In genomic region chr9:82780017-82780416, GRCh38 we compare ENCODE assay signal across 31 cellular contexts.
DNase-seq lines count a peak whose midpoint lies in the region; ATAC-seq, FAIRE-seq and TF ChIP-seq lines count a peak whose summit lies in the region.
"Had no signal": no experiment of that assay in that cellular context is flagged by ENCODE, and none has a peak within 500 bp of the region (broad histone marks: within the 10 kb centered on the region; RNA-seq: fewer than 3 reads in every experiment).

No MANE protein-coding gene starts in this region.

- CTCF ChIA-PET in HepG2 (lab: Yijun Ruan, JAX; ENCODE audit: low intra/inter-chr PET ratio, low total read pairs) (no interaction called here), HEK293 (lab: Yijun Ruan, JAX) (no interaction called here)

- BruUV-seq in HepG2 (replicated peaks; lab: Mats Ljungman, UMichigan): no TSS peak

- no peak for TF ChIP-seq POLR2A in HepG2 (IDR thresholded peaks at IDR 0.05; ENCODE audit: insufficient read depth in 1 of 2, low read depth in 2 of 2, low read length in 2 of 2)
- no peak for TF ChIP-seq POLR2A in right lobe of liver (IDR thresholded peaks at IDR 0.05)

- no peak overlapping the region for H3K4me2 ChIP-seq in HepG2 (ENCODE audit: low read depth, low read length)
- H3K4me2 ChIP-seq: A549; BLaER1; BLaER1 treated with 17β-estradiol and CSF1 and Interleukin-3, amounts not matched to agents 10 nM and 100 nM had no signal

- TF ChIP-seq EP300 in HepG2 (IDR thresholded peaks at IDR 0.05; ENCODE audit: low read depth in 2 of 2, low read length in 2 of 2) (no peak), HepG2 (CRISPR knock-in tag; IDR thresholded peaks at IDR 0.05; ENCODE audit: borderline replicate concordance) (no peak)

- H3K27ac ChIP-seq in HepG2 (ENCODE audit: extremely low read length, insufficient read depth, low read length): no peak overlapping the region
- no peak overlapping the region for H3K27ac ChIP-seq in right lobe of liver
- H3K27ac ChIP-seq in HEK293 (ENCODE audit: extremely low read depth, low read depth, low read length): no peak overlapping the region
- H3K27ac ChIP-seq: 22Rv1; A549; BLaER1; BLaER1 treated with 17β-estradiol and CSF1 and Interleukin-3, amounts not matched to agents 10 nM and 100 nM; C4-2B had no signal

- TF ChIP-seq CTCF in HepG2 (CRISPR knock-in tag; IDR thresholded peaks at IDR 0.05): no peak
- no peak for TF ChIP-seq CTCF in right lobe of liver (IDR thresholded peaks at IDR 0.05)
- no peak for TF ChIP-seq CTCF in HEK293 (tag by site-specific recombination; IDR thresholded peaks at IDR 0.05)

- WGBS in HepG2 (ENCODE audit: low lambda C conversion rate): 0% methylated on average over 2 of the region's 2 CpGs
- WGBS in right lobe of liver (ENCODE audit: insufficient coverage, low coverage, low lambda C conversion rate, missing lambda C conversion rate): 36% methylated on average over 2 of the region's 2 CpGs

- H3K4me1 ChIP-seq in HepG2 (ENCODE audit: insufficient read depth, low read length) (peaks cover 6% of the 10 kb centered on the region; the same call in 1 of the 2 replicates), right lobe of liver (no peaks in the 10 kb centered on the region), HEK293 (ENCODE audit: control insufficient read depth, insufficient read depth, low read length) (peaks cover 7% of the 10 kb centered on the region)
- H3K4me1 ChIP-seq: A549, BE2C, Caco-2 had no signal

- no peak overlapping the region for H3K4me3 ChIP-seq in HepG2 (replicated peaks in 1 of 3; ENCODE audit: insufficient read depth in 1 of 3, low read depth in 2 of 3, low read length in 3 of 3)
- no peak overlapping the region for H3K4me3 ChIP-seq in right lobe of liver
- no peak overlapping the region for H3K4me3 ChIP-seq in HEK293 (ENCODE audit: low read depth, low read length)
- H3K4me3 ChIP-seq: A549; BLaER1; BLaER1 treated with 17β-estradiol and CSF1 and Interleukin-3, amounts not matched to agents 10 nM and 100 nM had no signal

- no peaks in the 10 kb centered on the region for H4K20me1 ChIP-seq in HepG2 (ENCODE audit: insufficient read depth, low read length)
- H4K20me1 ChIP-seq: BLaER1; BLaER1 treated with 17β-estradiol and CSF1 and Interleukin-3, amounts not matched to agents 10 nM and 100 nM had no signal

- DNase-seq in HepG2 (ENCODE audit: low spot score) (no peak), right lobe of liver (no peak)
- DNase-seq: 8988T; ACHN; AML-193; BE2C; C1 segment of cervical spinal cord; Caco-2; Calu3; CD4-positive, alpha-beta memory T cell; CD4-positive, alpha-beta T cell; CD4-positive, CD25-positive, alpha-beta regulatory T cell; CD8-positive, alpha-beta memory T cell; CD8-positive, alpha-beta T cell; COR-L47; DMS 273 treated with DMSO at 0.1 percent for 48 hours; DMS153; DMS53; DMS79; DMS79 treated with DMSO at 0.1 percent for 48 hours; DND-41; EL had no signal

- H3K27me3 ChIP-seq in HepG2 (ENCODE audit: control insufficient read depth in 1 of 2, insufficient read depth in 2 of 2, low read length in 2 of 2) (no peaks in the 10 kb centered on the region), right lobe of liver (no peaks in the 10 kb centered on the region)
- H3K27me3 ChIP-seq: BE2C; BLaER1; BLaER1 treated with 17β-estradiol and CSF1 and Interleukin-3, amounts not matched to agents 10 nM and 100 nM had no signal

- POLR2A ChIA-PET in HepG2 (lab: Yijun Ruan, JAX) (no interaction called here), HEK293 (lab: Yijun Ruan, JAX) (no interaction called here)

- in situ Hi-C loops in HepG2 (cut with HindIII; ENCODE audit: extremely low pct_ligation_motif_present, low pct_unique_long_range_greater_than_20kb): no loop called here

- no peak overlapping the region for H2AFZ ChIP-seq in HepG2 (ENCODE audit: low read length)

- H3K9me3 ChIP-seq in HepG2 (ENCODE audit: low read length) (no peaks in the 10 kb centered on the region), right lobe of liver (no peaks in the 10 kb centered on the region), HEK293 (ENCODE audit: control insufficient read depth, insufficient read depth, low read depth, low read length) (no peaks in the 10 kb centered on the region)
- H3K9me3 ChIP-seq: BE2C, Caco-2 had no signal

- no peak for TF ChIP-seq RAD21 in HepG2 (CRISPR knock-in tag; IDR thresholded peaks at IDR 0.05)

- H3K79me2 ChIP-seq in HepG2 (ENCODE audit: insufficient read depth, low read length): no peaks in the 10 kb centered on the region

- no peak for FAIRE-seq in HepG2 (lab: Jason Lieb, UNC)
- FAIRE-seq: A204.1, A549, D721Med had no signal

- no peak overlapping the region for H3K9ac ChIP-seq in HepG2 (ENCODE audit: insufficient read depth, low read depth, low read length)
- H3K9ac ChIP-seq: BLaER1; BLaER1 treated with 17β-estradiol and CSF1 and Interleukin-3, amounts not matched to agents 10 nM and 100 nM had no signal

- ATAC-seq in HepG2: no peak
- ATAC-seq in right lobe of liver: no peak
- ATAC-seq in HG03442 (IDR thresholded peaks at IDR 0.05; ENCODE audit: unreplicated experiment): no peak
- ATAC-seq: A549; CD8-positive, alpha-beta T cell had no signal

- intact Hi-C loops in HepG2 (cut with micrococcal nuclease; ENCODE audit: unreplicated experiment): no loop called here
- intact Hi-C loops in right lobe of liver (cut with DNase I): no loop called here

- no peaks in the 10 kb centered on the region for H3K36me3 ChIP-seq in HepG2 (replicated peaks in 1 of 2; ENCODE audit: control insufficient read depth in 1 of 2, insufficient read depth in 2 of 2, low read length in 2 of 2)
- H3K36me3 ChIP-seq in right lobe of liver: no peaks in the 10 kb centered on the region
- H3K36me3 ChIP-seq in HEK293 (ENCODE audit: control insufficient read depth in 2 of 2, insufficient read depth in 1 of 2, low read length in 2 of 2): no peaks in the 10 kb centered on the region
- H3K36me3 ChIP-seq: BE2C; BLaER1; BLaER1 treated with 17β-estradiol and CSF1 and Interleukin-3, amounts not matched to agents 10 nM and 100 nM had no signal

TF ChIP-seq in HepG2, 621 proteins besides CTCF, POLR2A, EP300 and RAD21:
- TF ChIP-seq ATF2 (CRISPR knock-in tag; IDR thresholded peaks at IDR 0.05) (no peak), RORA (CRISPR knock-in tag; IDR thresholded peaks at IDR 0.05) (no peak), CEBPB (IDR thresholded peaks at IDR 0.05; ENCODE audit: borderline replicate concordance, low read depth, low read length) (no peak), ZNF615 (CRISPR knock-in tag; IDR thresholded peaks at IDR 0.05; ENCODE audit: borderline replicate concordance) (no peak), ZNF12 (CRISPR knock-in tag; IDR thresholded peaks at IDR 0.05) (peak; percentile 81; the same call in 1 of the 2 replicates)

TF ChIP-seq in HEK293, 187 proteins besides CTCF, POLR2A, EP300 and RAD21:
- TF ChIP-seq GLIS2 (tag by site-specific recombination; IDR thresholded peaks at IDR 0.05): no peak
- peak; percentile 67 for TF ChIP-seq SETDB1 (IDR thresholded peaks at IDR 0.05; ENCODE audit: insufficient read length, low read length)
TF ChIP-seq in HEK293: peak in this region for 1.

Comparison
In these comparisons a context has a peak if more than half of its experiments do, and no peak if none do; other contexts are left out.
1. Of the 63 proteins assayed by ChIP-seq in both HepG2 and HEK293: peak only in HepG2: none; only in HEK293: SETDB1; in both: none; in neither: 62.